18 cellular contexts compared by ENCODE assay signal in the genomic region with DNA sequence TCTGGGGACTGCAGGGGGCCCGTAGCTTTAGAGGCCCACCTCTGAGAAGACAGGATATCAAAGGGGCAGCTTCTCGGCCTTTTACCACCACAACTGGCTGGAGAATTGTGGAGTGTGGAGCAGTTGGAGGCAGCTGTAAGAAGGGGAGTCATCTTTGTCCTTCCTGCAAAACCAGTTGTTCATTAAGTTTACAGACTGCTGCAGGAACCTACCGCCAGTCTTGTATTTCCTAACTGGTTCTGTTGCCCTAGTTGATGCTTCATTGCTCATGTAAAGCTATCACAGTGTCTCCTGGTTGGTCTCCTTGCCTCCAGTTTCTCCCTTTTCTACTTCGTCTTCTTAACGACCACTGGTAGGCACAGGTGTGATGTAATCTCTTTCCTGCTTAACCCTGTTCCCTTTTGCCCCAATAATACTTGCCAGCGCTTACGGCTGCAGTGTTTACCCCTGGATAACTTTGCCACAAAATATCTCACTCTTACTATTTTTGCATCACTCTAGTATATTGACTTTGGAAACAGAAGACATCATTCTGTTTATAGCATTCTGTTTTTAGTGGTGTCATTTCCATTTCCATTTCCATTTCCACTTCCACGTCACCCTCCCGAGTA. TPM values are rescaled to one million over a fixed set of nuclear protein-coding genes. Genes with fewer than 3 reads are reported as not detected.
A peak's percentile ranks its signal among the peaks of the same experiment; 100 is the strongest.
DNase-seq lines count a peak whose midpoint lies in the region; ATAC-seq, FAIRE-seq and TF ChIP-seq lines count a peak whose summit lies in the region.
"Had no signal": no experiment of that assay in that cellular context is flagged by ENCODE, and none has a peak within 500 bp of the region (broad histone marks: within the 10 kb centered on the region; RNA-seq: fewer than 3 reads in every experiment).

No MANE protein-coding gene starts in this region.

- no peak overlapping the region for H3K9ac ChIP-seq in duodenal mucosa (ENCODE audit: low read depth in 1 of 2, low read length in 2 of 2)

- H3K27me3 ChIP-seq in duodenal mucosa (ENCODE audit: control insufficient read depth in 1 of 2, insufficient read depth in 2 of 2, low read length in 2 of 2) (no peaks in the 10 kb centered on the region), hepatocyte (no peaks in the 10 kb centered on the region), right lobe of liver (no peaks in the 10 kb centered on the region), gastroesophageal sphincter (no peaks in the 10 kb centered on the region)

- H3K4me1 ChIP-seq in duodenal mucosa (ENCODE audit: control insufficient read depth in 1 of 2, insufficient read depth in 2 of 2, low read length in 2 of 2) (no peaks in the 10 kb centered on the region), hepatocyte (ENCODE audit: insufficient read depth) (no peaks in the 10 kb centered on the region), right lobe of liver (peaks cover 0 to 16% (median 0%) of the 10 kb centered on the region in 4 donors), gastroesophageal sphincter (no peaks in the 10 kb centered on the region)
- H3K4me1 ChIP-seq: A549 had no signal

- H3K4me3 Mint-ChIP-seq in type B pancreatic cell = no peak overlapping the region
- H3K4me3 Mint-ChIP-seq: CD14-positive monocyte; CD8-positive, alpha-beta T cell; IgD-negative memory B cell had no signal

- no peak for TF ChIP-seq POLR2A in right lobe of liver (IDR thresholded peaks at IDR 0.05)
- no peak for TF ChIP-seq POLR2A in gastroesophageal sphincter (IDR thresholded peaks at IDR 0.05)
- no peak for TF ChIP-seq POLR2A in GM12892 (IDR thresholded peaks at IDR 0.05; ENCODE audit: low read depth, low read length)

- DNase-seq in hepatocyte (ENCODE audit: low spot score) (no peak), right lobe of liver (no peak), type B pancreatic cell (ENCODE audit: extremely low spot score, unreplicated experiment) (no peak), NCI-H1048 (lab: John Stamatoyannopoulos, UW) (no peak), GM12892 (ENCODE audit: insufficient read length) (no peak)
- DNase-seq: CD8-positive, alpha-beta T cell; COR-L47; DMS153; DND-41; GDM1; HCEC 1CT had no signal

- TF ChIP-seq EP300 in gastroesophageal sphincter (IDR thresholded peaks at IDR 0.05) = no peak

- H3K27ac ChIP-seq in duodenal mucosa (ENCODE audit: low read depth, low read length) = no peak overlapping the region
- H3K27ac ChIP-seq in hepatocyte = no peak overlapping the region
- H3K27ac ChIP-seq in right lobe of liver = peak overlapping the region in 1 of 3 donors; percentile 65
- no peak overlapping the region for H3K27ac ChIP-seq in gastroesophageal sphincter
- H3K27ac ChIP-seq: A549 had no signal

- peak; percentile 66 to 84 (median 72) for ATAC-seq in right lobe of liver
- ATAC-seq in HG03469 (IDR thresholded peaks at IDR 0.05; ENCODE audit: unreplicated experiment) = no peak
- ATAC-seq in gastroesophageal sphincter = no peak
- ATAC-seq: A549; CD8-positive, alpha-beta T cell had no signal

- no peak overlapping the region for H2AFZ ChIP-seq in hepatocyte

- no peaks in the 10 kb centered on the region for H3K9me2 ChIP-seq in hepatocyte (replicated peaks; ENCODE audit: insufficient read depth)

- peak overlapping the region; percentile 5 for H3K27ac Mint-ChIP-seq in type B pancreatic cell
- H3K27ac Mint-ChIP-seq: CD8-positive, alpha-beta T cell; IgD-negative memory B cell had no signal

- H3K36me3 ChIP-seq in duodenal mucosa (ENCODE audit: control insufficient read depth in 1 of 2, insufficient read depth in 2 of 2, low read length in 2 of 2) (peaks cover 9 to 26% of the 10 kb centered on the region in 2 donors), hepatocyte (replicated peaks; ENCODE audit: insufficient read depth, low read depth) (no peaks in the 10 kb centered on the region), right lobe of liver (peaks cover 0 to 6% (median 0%) of the 10 kb centered on the region in 4 donors), gastroesophageal sphincter (no peaks in the 10 kb centered on the region)

- no peaks in the 10 kb centered on the region for H3K4me1 Mint-ChIP-seq in type B pancreatic cell (ENCODE audit: unreplicated experiment)
- H3K4me1 Mint-ChIP-seq: CD14-positive monocyte had no signal

- H3K4me3 ChIP-seq in duodenal mucosa (ENCODE audit: low read depth in 1 of 2, low read length in 2 of 2) (peak overlapping the region; percentile 44 to 48), hepatocyte (no peak overlapping the region), right lobe of liver (peak overlapping the region; percentile 28 to 41 (median 37)), gastroesophageal sphincter (no peak overlapping the region)
- H3K4me3 ChIP-seq: A549 had no signal

- peaks cover 13% of the 10 kb centered on the region for H3K36me3 Mint-ChIP-seq in type B pancreatic cell
- H3K36me3 Mint-ChIP-seq: CD8-positive, alpha-beta T cell; IgD-negative memory B cell had no signal

- H3K4me2 ChIP-seq in hepatocyte = peak overlapping the region; percentile 36
- H3K4me2 ChIP-seq: A549 had no signal

- no peaks in the 10 kb centered on the region for H3K27me3 Mint-ChIP-seq in type B pancreatic cell
- H3K27me3 Mint-ChIP-seq: IgD-negative memory B cell had no signal

- no peaks in the 10 kb centered on the region for H3K9me3 ChIP-seq in duodenal mucosa (ENCODE audit: control insufficient read depth in 1 of 2, low read length in 2 of 2)
- no peaks in the 10 kb centered on the region for H3K9me3 ChIP-seq in hepatocyte (ENCODE audit: low read depth)
- no peaks in the 10 kb centered on the region for H3K9me3 ChIP-seq in right lobe of liver
- H3K9me3 ChIP-seq in gastroesophageal sphincter = no peaks in the 10 kb centered on the region
- H3K9me3 ChIP-seq: A549 had no signal

- intact Hi-C loops in right lobe of liver (cut with DNase I) = loop anchor here in 1 of 2 donors (10.0 kb wide), 1 partner anchor 205 kb away; a partner anchor contains a TSS

- no peak for FAIRE-seq in GM12892 (lab: Jason Lieb, UNC)
- FAIRE-seq: A549, D721Med had no signal

- WGBS in hepatocyte (ENCODE audit: low lambda C conversion rate, missing lambda C conversion rate) = 95% methylated on average over 9 of the region's 9 CpGs
- 26% methylated on average over 7 of the region's 9 CpGs for WGBS in right lobe of liver (ENCODE audit: insufficient coverage, low coverage, low lambda C conversion rate, missing lambda C conversion rate)
- WGBS in gastroesophageal sphincter (ENCODE audit: low coverage in 1 of 2), 2 donors = 94 to 96% methylated on average over 3 to 9 of the region's 9 CpGs

- TF ChIP-seq CTCF in hepatocyte (IDR thresholded peaks at IDR 0.05; ENCODE audit: poor library complexity) (no peak), right lobe of liver (IDR thresholded peaks at IDR 0.05) (no peak), type B pancreatic cell (conservative IDR thresholded peaks at IDR 0.05) (no peak), gastroesophageal sphincter (IDR thresholded peaks at IDR 0.05) (no peak)

- no peaks in the 10 kb centered on the region for H3K79me2 ChIP-seq in hepatocyte

- no peaks in the 10 kb centered on the region for H3K9me3 Mint-ChIP-seq in type B pancreatic cell
- H3K9me3 Mint-ChIP-seq: CD14-positive monocyte; CD8-positive, alpha-beta T cell; IgD-negative memory B cell had no signal

- H4K20me1 ChIP-seq in hepatocyte (ENCODE audit: insufficient read depth, poor library complexity, severe bottlenecking) = no peaks in the 10 kb centered on the region

RNA-seq across cellular contexts. Expression of a gene that starts 11.9 kb away (rescaled TPM):
- total RNA-seq in hepatocyte (7.6 and 9.0 TPM in 2 replicates), right lobe of liver (10 to 100 TPM in 2 of 6 experiments, 1 to 10 TPM in 3, under 1 TPM in 1; 0.04 to 15.0 (median 4.5) TPM), type B pancreatic cell (ENCODE audit: low replicate concordance) (35.1 and 50.0 TPM in 2 replicates), gastroesophageal sphincter (1 to 10 TPM in 2 of 4 donors, under 1 TPM in 2; 0.13 to 2.3 (median 0.64) TPM)
- polyA plus RNA-seq in hepatocyte = 4.4 and 5.8 TPM in 2 replicates
- 12.5 TPM for polyA plus RNA-seq in GM12892 (2012; ENCODE audit: missing spikeins)
- polyA plus RNA-seq: CD14-positive monocyte, IgD-negative memory B cell had no signal

RNA-seq across cellular contexts. Expression of a gene that starts 15.3 kb away (rescaled TPM):
- total RNA-seq in hepatocyte (377 and 379 TPM in 2 replicates), right lobe of liver (100 to 1,000 TPM; 122 to 170 (median 146) TPM), type B pancreatic cell (ENCODE audit: low replicate concordance) (316 and 336 TPM in 2 replicates), gastroesophageal sphincter (100 to 1,000 TPM; 390 to 782 (median 568) TPM)
- polyA plus RNA-seq in hepatocyte = 415 and 441 TPM in 2 replicates
- polyA plus RNA-seq in GM12892 (2012; ENCODE audit: missing spikeins) = 1,026 TPM

RNA-seq across cellular contexts. Expression of a gene that starts 19.5 kb away (rescaled TPM):
- total RNA-seq in hepatocyte (25.5 and 35.8 TPM in 2 replicates), right lobe of liver (10 to 100 TPM; 17.6 to 27.1 (median 20.8) TPM), type B pancreatic cell (ENCODE audit: low replicate concordance) (44.3 and 58.6 TPM in 2 replicates), gastroesophageal sphincter (10 to 100 TPM; 40.9 to 49.2 (median 46.3) TPM)
- 34.6 and 35.9 TPM in 2 replicates for polyA plus RNA-seq in hepatocyte
- polyA plus RNA-seq in GM12892 (2012; ENCODE audit: missing spikeins) = 35.2 TPM

RNA-seq across cellular contexts. Expression of a gene that starts 41.4 kb away (rescaled TPM):
- 57.3 and 60.3 TPM in 2 replicates for total RNA-seq in hepatocyte
- 70.6 and 79.9 TPM in 2 replicates for polyA plus RNA-seq in hepatocyte
- 10 to 100 TPM; 22.0 to 29.1 (median 26.7) TPM for total RNA-seq in right lobe of liver
- 54.7 and 75.4 TPM in 2 replicates for total RNA-seq in type B pancreatic cell (ENCODE audit: low replicate concordance)
- total RNA-seq in gastroesophageal sphincter = 10 to 100 TPM; 36.4 to 88.9 (median 46.5) TPM
- polyA plus RNA-seq in GM12892 (2012; ENCODE audit: missing spikeins) = 38.0 TPM

RNA-seq across cellular contexts. Expression of a gene that starts 48.0 kb away (rescaled TPM):
- total RNA-seq in hepatocyte = 15.1 and 20.9 TPM in 2 replicates
- polyA plus RNA-seq in hepatocyte = 24.7 and 28.1 TPM in 2 replicates
- 1 to 10 TPM; 1.9 to 2.4 (median 2.1) TPM for total RNA-seq in right lobe of liver
- total RNA-seq in type B pancreatic cell (ENCODE audit: low replicate concordance) = 74.5 and 89.9 TPM in 2 replicates
- 10 to 100 TPM; 15.6 to 26.6 (median 22.9) TPM for total RNA-seq in gastroesophageal sphincter
- 1.9 TPM for polyA plus RNA-seq in GM12892 (2012; ENCODE audit: missing spikeins)

Comparison
In these comparisons a context has a peak if more than half of its experiments do, and no peak if none do; other contexts are left out.
1. H3K4me3 ChIP-seq: peak in duodenal mucosa (2 of 2) and right lobe of liver (3 of 3); none in hepatocyte (single experiment) and gastroesophageal sphincter (0 of 2).
2. ATAC-seq: peak in right lobe of liver (4 of 4); none in HG03469 (single experiment) and gastroesophageal sphincter (single experiment).